ENCODE assay signal across 1 cellular context in the genomic region with DNA sequence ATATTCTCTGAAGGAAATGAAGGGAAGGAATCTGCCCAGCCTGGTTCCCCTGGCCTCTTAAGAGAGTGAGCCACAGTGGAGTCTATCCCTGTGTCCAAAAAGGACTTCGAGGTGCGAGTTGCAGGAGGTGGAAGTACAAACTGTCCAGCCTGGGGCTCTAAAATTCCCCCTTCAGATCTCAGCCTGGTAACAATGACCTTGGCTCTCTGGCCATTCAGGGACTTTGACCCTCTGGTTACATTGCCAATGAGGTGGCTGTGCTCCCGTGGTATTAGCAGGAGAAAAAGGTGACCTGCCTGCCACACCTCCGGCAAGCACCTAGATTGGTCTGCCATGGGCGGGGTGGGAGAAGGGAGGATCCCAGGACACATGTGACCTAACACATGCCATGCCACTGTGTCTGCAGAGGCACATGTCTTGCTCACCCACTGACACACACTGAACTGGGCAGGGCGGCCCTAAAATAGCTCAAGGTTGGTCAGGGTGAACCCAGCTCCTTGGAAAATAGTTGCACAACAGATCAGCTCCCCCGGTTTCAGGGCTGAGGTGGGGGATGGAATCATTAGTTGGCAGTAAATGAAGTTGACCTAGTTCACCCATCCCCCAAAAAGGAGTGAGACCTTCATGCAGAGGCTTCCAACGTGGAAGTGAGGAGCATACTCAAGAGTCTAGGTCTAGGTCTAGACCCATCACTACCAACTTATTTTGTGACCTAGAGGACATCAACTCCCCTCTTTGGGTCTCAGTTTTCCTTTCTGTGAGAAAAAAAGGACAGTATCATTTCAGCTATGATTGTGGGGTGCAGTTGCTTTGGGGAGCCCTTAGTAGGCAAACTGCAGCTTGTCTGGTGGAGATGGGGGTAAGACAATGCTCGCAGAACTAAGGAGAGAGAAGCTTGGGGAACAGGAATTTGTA.
TF ChIP-seq lines count a peak whose summit lies in the region.

No MANE protein-coding gene starts in this region.

TF ChIP-seq in HepG2, 621 proteins besides CTCF, POLR2A, EP300 and RAD21 (continued from another document and continues in another):
- TF ChIP-seq, protein P1, sequence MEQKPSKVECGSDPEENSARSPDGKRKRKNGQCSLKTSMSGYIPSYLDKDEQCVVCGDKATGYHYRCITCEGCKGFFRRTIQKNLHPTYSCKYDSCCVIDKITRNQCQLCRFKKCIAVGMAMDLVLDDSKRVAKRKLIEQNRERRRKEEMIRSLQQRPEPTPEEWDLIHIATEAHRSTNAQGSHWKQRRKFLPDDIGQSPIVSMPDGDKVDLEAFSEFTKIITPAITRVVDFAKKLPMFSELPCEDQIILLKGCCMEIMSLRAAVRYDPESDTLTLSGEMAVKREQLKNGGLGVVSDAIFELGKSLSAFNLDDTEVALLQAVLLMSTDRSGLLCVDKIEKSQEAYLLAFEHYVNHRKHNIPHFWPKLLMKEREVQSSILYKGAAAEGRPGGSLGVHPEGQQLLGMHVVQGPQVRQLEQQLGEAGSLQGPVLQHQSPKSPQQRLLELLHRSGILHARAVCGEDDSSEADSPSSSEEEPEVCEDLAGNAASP (CRISPR knock-in tag; IDR thresholded peaks at IDR 0.05; ENCODE audit: borderline replicate concordance), result peak; percentile 91
- TF ChIP-seq SMAD3 (CRISPR knock-in tag; IDR thresholded peaks at IDR 0.05) (no peak), BRD4 (CRISPR knock-in tag; IDR thresholded peaks at IDR 0.05) (0 out of 2 replicates have a peak, but pooled peaks have one; percentile 78), JDP2 (CRISPR knock-in tag; IDR thresholded peaks at IDR 0.05; ENCODE audit: borderline replicate concordance) (no peak), ZNF24 (IDR thresholded peaks at IDR 0.05) (no peak), HHEX (CRISPR knock-in tag; IDR thresholded peaks at IDR 0.05) (no peak), HOXA5 (CRISPR knock-in tag; IDR thresholded peaks at IDR 0.05) (no peak; the same call in 1 of the 2 replicates), POGZ (CRISPR knock-in tag; IDR thresholded peaks at IDR 0.05) (peak; percentile 70), ZNF460 (CRISPR knock-in tag; IDR thresholded peaks at IDR 0.05; ENCODE audit: borderline replicate concordance) (no peak), SALL1 (CRISPR knock-in tag; IDR thresholded peaks at IDR 0.05) (peak; percentile 95), IKZF4 (CRISPR knock-in tag; IDR thresholded peaks at IDR 0.05; ENCODE audit: borderline replicate concordance, low read depth, not compliant biosample characterization) (peak; percentile 93), ZNF891 (CRISPR knock-in tag; IDR thresholded peaks at IDR 0.05) (no peak), HMGA1 (CRISPR knock-in tag; conservative IDR thresholded peaks at IDR 0.05) (no peak), ZNF7 (CRISPR knock-in tag; IDR thresholded peaks at IDR 0.05) (no peak), HNRNPUL1 (IDR thresholded peaks at IDR 0.05; ENCODE audit: low read depth, low read length) (no peak), IRF2 (CRISPR knock-in tag; IDR thresholded peaks at IDR 0.05) (peak; percentile 89), HNRNPH1 (optimal IDR thresholded peaks at IDR 0.05; ENCODE audit: low read depth, low read length) (no peak), ZNF549 (CRISPR knock-in tag; IDR thresholded peaks at IDR 0.05) (no peak), ZNF850 (CRISPR knock-in tag; conservative IDR thresholded peaks at IDR 0.05) (0 out of 2 replicates have a peak, but pooled peaks have one; percentile 7), SP2 (CRISPR knock-in tag; IDR thresholded peaks at IDR 0.05) (peak; percentile 60; the same call in 1 of the 2 replicates), ADNP (CRISPR knock-in tag; IDR thresholded peaks at IDR 0.05) (no peak), KDM3A (CRISPR knock-in tag; IDR thresholded peaks at IDR 0.05; ENCODE audit: low read depth) (peak; percentile 54; the same call in 1 of the 2 replicates), SETDB1 (CRISPR knock-in tag; IDR thresholded peaks at IDR 0.05; ENCODE audit: borderline replicate concordance) (0 out of 2 replicates have a peak, but pooled peaks have one; percentile 45)
- TF ChIP-seq, protein P2, sequence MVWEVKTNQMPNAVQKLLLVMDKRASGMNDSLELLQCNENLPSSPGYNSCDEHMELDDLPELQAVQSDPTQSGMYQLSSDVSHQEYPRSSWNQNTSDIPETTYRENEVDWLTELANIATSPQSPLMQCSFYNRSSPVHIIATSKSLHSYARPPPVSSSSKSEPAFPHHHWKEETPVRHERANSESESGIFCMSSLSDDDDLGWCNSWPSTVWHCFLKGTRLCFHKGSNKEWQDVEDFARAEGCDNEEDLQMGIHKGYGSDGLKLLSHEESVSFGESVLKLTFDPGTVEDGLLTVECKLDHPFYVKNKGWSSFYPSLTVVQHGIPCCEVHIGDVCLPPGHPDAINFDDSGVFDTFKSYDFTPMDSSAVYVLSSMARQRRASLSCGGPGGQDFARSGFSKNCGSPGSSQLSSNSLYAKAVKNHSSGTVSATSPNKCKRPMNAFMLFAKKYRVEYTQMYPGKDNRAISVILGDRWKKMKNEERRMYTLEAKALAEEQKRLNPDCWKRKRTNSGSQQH (CRISPR knock-in tag; IDR thresholded peaks at IDR 0.05; ENCODE audit: low read depth), result peak; percentile 94; the same call in 1 of the 2 replicates
- TF ChIP-seq, protein P3, sequence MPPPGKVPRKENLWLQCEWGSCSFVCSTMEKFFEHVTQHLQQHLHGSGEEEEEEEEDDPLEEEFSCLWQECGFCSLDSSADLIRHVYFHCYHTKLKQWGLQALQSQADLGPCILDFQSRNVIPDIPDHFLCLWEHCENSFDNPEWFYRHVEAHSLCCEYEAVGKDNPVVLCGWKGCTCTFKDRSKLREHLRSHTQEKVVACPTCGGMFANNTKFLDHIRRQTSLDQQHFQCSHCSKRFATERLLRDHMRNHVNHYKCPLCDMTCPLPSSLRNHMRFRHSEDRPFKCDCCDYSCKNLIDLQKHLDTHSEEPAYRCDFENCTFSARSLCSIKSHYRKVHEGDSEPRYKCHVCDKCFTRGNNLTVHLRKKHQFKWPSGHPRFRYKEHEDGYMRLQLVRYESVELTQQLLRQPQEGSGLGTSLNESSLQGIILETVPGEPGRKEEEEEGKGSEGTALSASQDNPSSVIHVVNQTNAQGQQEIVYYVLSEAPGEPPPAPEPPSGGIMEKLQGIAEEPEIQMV (CRISPR knock-in tag; IDR thresholded peaks at IDR 0.05; ENCODE audit: low read depth), result no peak
- TF ChIP-seq, protein P4, sequence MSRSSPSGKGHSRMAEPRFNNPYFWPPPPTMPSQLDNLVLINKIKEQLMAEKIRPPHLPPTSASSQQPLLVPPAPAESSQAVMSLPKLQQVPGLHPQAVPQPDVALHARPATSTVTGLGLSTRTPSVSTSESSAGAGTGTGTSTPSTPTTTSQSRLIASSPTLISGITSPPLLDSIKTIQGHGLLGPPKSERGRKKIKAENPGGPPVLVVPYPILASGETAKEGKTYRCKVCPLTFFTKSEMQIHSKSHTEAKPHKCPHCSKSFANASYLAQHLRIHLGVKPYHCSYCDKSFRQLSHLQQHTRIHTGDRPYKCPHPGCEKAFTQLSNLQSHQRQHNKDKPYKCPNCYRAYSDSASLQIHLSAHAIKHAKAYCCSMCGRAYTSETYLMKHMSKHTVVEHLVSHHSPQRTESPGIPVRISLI (CRISPR knock-in tag; IDR thresholded peaks at IDR 0.05; ENCODE audit: borderline replicate concordance), result no peak
- TF ChIP-seq, protein P5, sequence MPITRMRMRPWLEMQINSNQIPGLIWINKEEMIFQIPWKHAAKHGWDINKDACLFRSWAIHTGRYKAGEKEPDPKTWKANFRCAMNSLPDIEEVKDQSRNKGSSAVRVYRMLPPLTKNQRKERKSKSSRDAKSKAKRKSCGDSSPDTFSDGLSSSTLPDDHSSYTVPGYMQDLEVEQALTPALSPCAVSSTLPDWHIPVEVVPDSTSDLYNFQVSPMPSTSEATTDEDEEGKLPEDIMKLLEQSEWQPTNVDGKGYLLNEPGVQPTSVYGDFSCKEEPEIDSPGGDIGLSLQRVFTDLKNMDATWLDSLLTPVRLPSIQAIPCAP (CRISPR knock-in tag; IDR thresholded peaks at IDR 0.05; ENCODE audit: low read depth), result peak; percentile 67; the same call in 1 of the 2 replicates
- TF ChIP-seq, protein P6, sequence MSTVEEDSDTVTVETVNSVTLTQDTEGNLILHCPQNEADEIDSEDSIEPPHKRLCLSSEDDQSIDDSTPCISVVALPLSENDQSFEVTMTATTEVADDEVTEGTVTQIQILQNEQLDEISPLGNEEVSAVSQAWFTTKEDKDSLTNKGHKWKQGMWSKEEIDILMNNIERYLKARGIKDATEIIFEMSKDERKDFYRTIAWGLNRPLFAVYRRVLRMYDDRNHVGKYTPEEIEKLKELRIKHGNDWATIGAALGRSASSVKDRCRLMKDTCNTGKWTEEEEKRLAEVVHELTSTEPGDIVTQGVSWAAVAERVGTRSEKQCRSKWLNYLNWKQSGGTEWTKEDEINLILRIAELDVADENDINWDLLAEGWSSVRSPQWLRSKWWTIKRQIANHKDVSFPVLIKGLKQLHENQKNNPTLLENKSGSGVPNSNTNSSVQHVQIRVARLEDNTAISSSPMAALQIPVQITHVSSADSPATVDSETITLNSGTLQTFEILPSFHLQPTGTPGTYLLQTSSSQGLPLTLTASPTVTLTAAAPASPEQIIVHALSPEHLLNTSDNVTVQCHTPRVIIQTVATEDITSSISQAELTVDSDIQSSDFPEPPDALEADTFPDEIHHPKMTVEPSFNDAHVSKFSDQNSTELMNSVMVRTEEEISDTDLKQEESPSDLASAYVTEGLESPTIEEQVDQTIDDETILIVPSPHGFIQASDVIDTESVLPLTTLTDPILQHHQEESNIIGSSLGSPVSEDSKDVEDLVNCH (CRISPR knock-in tag; IDR thresholded peaks at IDR 0.05), result no peak
- TF ChIP-seq, protein P7, sequence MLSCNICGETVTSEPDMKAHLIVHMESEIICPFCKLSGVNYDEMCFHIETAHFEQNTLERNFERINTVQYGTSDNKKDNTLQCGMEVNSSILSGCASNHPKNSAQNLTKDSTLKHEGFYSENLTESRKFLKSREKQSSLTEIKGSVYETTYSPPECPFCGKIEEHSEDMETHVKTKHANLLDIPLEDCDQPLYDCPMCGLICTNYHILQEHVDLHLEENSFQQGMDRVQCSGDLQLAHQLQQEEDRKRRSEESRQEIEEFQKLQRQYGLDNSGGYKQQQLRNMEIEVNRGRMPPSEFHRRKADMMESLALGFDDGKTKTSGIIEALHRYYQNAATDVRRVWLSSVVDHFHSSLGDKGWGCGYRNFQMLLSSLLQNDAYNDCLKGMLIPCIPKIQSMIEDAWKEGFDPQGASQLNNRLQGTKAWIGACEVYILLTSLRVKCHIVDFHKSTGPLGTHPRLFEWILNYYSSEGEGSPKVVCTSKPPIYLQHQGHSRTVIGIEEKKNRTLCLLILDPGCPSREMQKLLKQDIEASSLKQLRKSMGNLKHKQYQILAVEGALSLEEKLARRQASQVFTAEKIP (CRISPR knock-in tag; IDR thresholded peaks at IDR 0.05; ENCODE audit: borderline replicate concordance), result no peak
- TF ChIP-seq, protein P8, sequence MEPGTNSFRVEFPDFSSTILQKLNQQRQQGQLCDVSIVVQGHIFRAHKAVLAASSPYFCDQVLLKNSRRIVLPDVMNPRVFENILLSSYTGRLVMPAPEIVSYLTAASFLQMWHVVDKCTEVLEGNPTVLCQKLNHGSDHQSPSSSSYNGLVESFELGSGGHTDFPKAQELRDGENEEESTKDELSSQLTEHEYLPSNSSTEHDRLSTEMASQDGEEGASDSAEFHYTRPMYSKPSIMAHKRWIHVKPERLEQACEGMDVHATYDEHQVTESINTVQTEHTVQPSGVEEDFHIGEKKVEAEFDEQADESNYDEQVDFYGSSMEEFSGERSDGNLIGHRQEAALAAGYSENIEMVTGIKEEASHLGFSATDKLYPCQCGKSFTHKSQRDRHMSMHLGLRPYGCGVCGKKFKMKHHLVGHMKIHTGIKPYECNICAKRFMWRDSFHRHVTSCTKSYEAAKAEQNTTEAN (CRISPR knock-in tag; conservative IDR thresholded peaks at IDR 0.05), result peak; percentile 94
- TF ChIP-seq, protein P9, sequence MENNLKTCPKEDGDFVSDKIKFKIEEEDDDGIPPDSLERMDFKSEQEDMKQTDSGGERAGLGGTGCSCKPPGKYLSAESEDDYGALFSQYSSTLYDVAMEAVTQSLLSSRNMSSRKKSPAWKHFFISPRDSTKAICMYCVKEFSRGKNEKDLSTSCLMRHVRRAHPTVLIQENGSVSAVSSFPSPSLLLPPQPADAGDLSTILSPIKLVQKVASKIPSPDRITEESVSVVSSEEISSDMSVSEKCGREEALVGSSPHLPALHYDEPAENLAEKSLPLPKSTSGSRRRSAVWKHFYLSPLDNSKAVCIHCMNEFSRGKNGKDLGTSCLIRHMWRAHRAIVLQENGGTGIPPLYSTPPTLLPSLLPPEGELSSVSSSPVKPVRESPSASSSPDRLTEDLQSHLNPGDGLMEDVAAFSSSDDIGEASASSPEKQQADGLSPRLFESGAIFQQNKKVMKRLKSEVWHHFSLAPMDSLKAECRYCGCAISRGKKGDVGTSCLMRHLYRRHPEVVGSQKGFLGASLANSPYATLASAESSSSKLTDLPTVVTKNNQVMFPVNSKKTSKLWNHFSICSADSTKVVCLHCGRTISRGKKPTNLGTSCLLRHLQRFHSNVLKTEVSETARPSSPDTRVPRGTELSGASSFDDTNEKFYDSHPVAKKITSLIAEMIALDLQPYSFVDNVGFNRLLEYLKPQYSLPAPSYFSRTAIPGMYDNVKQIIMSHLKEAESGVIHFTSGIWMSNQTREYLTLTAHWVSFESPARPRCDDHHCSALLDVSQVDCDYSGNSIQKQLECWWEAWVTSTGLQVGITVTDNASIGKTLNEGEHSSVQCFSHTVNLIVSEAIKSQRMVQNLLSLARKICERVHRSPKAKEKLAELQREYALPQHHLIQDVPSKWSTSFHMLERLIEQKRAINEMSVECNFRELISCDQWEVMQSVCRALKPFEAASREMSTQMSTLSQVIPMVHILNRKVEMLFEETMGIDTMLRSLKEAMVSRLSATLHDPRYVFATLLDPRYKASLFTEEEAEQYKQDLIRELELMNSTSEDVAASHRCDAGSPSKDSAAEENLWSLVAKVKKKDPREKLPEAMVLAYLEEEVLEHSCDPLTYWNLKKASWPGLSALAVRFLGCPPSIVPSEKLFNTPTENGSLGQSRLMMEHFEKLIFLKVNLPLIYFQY (CRISPR knock-in tag; IDR thresholded peaks at IDR 0.05; ENCODE audit: borderline replicate concordance), result no peak; the same call in 1 of the 2 replicates
- TF ChIP-seq, protein P10, sequence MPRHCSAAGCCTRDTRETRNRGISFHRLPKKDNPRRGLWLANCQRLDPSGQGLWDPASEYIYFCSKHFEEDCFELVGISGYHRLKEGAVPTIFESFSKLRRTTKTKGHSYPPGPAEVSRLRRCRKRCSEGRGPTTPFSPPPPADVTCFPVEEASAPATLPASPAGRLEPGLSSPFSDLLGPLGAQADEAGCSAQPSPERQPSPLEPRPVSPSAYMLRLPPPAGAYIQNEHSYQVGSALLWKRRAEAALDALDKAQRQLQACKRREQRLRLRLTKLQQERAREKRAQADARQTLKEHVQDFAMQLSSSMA (CRISPR knock-in tag; IDR thresholded peaks at IDR 0.05), result no peak
- TF ChIP-seq, protein P11, sequence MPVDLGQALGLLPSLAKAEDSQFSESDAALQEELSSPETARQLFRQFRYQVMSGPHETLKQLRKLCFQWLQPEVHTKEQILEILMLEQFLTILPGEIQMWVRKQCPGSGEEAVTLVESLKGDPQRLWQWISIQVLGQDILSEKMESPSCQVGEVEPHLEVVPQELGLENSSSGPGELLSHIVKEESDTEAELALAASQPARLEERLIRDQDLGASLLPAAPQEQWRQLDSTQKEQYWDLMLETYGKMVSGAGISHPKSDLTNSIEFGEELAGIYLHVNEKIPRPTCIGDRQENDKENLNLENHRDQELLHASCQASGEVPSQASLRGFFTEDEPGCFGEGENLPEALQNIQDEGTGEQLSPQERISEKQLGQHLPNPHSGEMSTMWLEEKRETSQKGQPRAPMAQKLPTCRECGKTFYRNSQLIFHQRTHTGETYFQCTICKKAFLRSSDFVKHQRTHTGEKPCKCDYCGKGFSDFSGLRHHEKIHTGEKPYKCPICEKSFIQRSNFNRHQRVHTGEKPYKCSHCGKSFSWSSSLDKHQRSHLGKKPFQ (CRISPR knock-in tag; IDR thresholded peaks at IDR 0.05; ENCODE audit: insufficient replicate concordance), result peak; percentile 59
